10 cellular contexts compared by ENCODE assay signal in genomic region chr11:61162092-61162935, GRCh38. TPM values are rescaled to one million over a fixed set of nuclear protein-coding genes. Genes with fewer than 3 reads are reported as not detected.
DNase-seq lines count a peak whose midpoint lies in the region; ATAC-seq, FAIRE-seq and TF ChIP-seq lines count a peak whose summit lies in the region.
"Had no signal": no experiment of that assay in that cellular context is flagged by ENCODE, and none has a peak within 500 bp of the region (broad histone marks: within the 10 kb centered on the region; RNA-seq: fewer than 3 reads in every experiment).

No MANE protein-coding gene starts in this region.

- H3K4me1 Mint-ChIP-seq in activated CD4-positive, alpha-beta memory T cell treated with anti-CD3 and anti-CD28 coated beads for 36 hours (ENCODE audit: low read depth) = peaks cover 55% of the 10 kb centered on the region

- H3K36me3 ChIP-seq in pancreas = no peaks in the 10 kb centered on the region

- POLR2A ChIA-PET in activated CD4-positive, alpha-beta memory T cell treated with anti-CD3 and anti-CD28 coated beads for 36 hours (lab: Charles Lee) = no interaction called here

- TF ChIP-seq CTCF in fibroblast of pulmonary artery (IDR thresholded peaks at IDR 0.05; ENCODE audit: low read length, missing control alignments) (no peak), pancreas (IDR thresholded peaks at IDR 0.05) (no peak)

- no peaks in the 10 kb centered on the region for H3K9me3 ChIP-seq in pancreas

- H3K4me3 ChIP-seq in fibroblast of pulmonary artery (replicated peaks; ENCODE audit: low read depth, low read length) = peak overlapping the region; percentile 79
- peak overlapping the region; percentile 56 to 89 (median 78) for H3K4me3 ChIP-seq in pancreas

- peaks cover 1% of the 10 kb centered on the region for H3K36me3 Mint-ChIP-seq in activated CD4-positive, alpha-beta memory T cell treated with anti-CD3 and anti-CD28 coated beads for 36 hours

- intact Hi-C loops in activated CD4-positive, alpha-beta memory T cell treated with anti-CD3 and anti-CD28 coated beads for 36 hours (cut with micrococcal nuclease) = loop anchor here (10.0 kb wide), 1 partner anchor 318 kb away; the partner anchor contains the start of gene CCDC86
- intact Hi-C loops in pancreas (cut with DNase I) = no loop called here

- H3K27me3 ChIP-seq in pancreas = no peaks in the 10 kb centered on the region

- peak overlapping the region; percentile 89 to 99 (median 96) for H3K27ac ChIP-seq in pancreas

- H3K4me1 ChIP-seq in pancreas = peaks cover 12 to 44% (median 14%) of the 10 kb centered on the region in 3 donors

- peak overlapping the region; percentile 85 for H3K4me3 Mint-ChIP-seq in activated CD4-positive, alpha-beta memory T cell treated with anti-CD3 and anti-CD28 coated beads for 36 hours

- H3K9me3 Mint-ChIP-seq in activated CD4-positive, alpha-beta memory T cell treated with anti-CD3 and anti-CD28 coated beads for 36 hours = no peaks in the 10 kb centered on the region

- DNase-seq in NCI-H82 (lab: John Stamatoyannopoulos, UW) (peak; percentile 78), NCI-H82 treated with DMSO at 0.1 percent for 48 hours (lab: John Stamatoyannopoulos, UW; ENCODE audit: unreplicated experiment) (no peak), NCI-H1436 (lab: John Stamatoyannopoulos, UW) (peak; percentile 49), fibroblast of pulmonary artery (ENCODE audit: low read depth) (peak; percentile 40), pancreas (peak in 3 of 6 donors; percentile 29 to 59 (median 59)), NCI-H187 treated with DMSO at 0.1 percent for 48 hours (lab: John Stamatoyannopoulos, UW) (no peak)
- peak; percentile 56 for DNase-seq in activated CD4-positive, alpha-beta memory T cell treated with anti-CD3 and anti-CD28 coated beads for 36 hours
- DNase-seq in activated CD4-positive, CD25-positive, alpha-beta regulatory T cell treated with anti-CD3 and anti-CD28 coated beads, Interleukin-2, amount 50 U/mL, for 72 hours = no peak

- peaks cover 2% of the 10 kb centered on the region for H3K27me3 Mint-ChIP-seq in activated CD4-positive, alpha-beta memory T cell treated with anti-CD3 and anti-CD28 coated beads for 36 hours

- peak; percentile 17 to 54 (median 36) for ATAC-seq in pancreas

- FAIRE-seq in pancreas (lab: Jason Lieb, UNC) = no peak
- FAIRE-seq: colon, G401.6 had no signal

- CTCF ChIA-PET in activated CD4-positive, alpha-beta memory T cell treated with anti-CD3 and anti-CD28 coated beads for 36 hours (lab: Charles Lee) = interaction anchor here (1.0 kb wide), 1 partner anchor 26 kb away, joined by 3 read pairs; no protein-coding TSS in a partner anchor

- WGBS in pancreas, 2 donors = 61 to 62% methylated on average over 8 of the region's 8 CpGs

- H3K27ac Mint-ChIP-seq in activated CD4-positive, alpha-beta memory T cell treated with anti-CD3 and anti-CD28 coated beads for 36 hours = peak overlapping the region; percentile 94

RNA-seq across cellular contexts. Expression of gene VPS37C, which starts 1.1 kb away (rescaled TPM):
- 1 to 10 TPM; 9.0 TPM for total RNA-seq in activated CD4-positive, alpha-beta memory T cell treated with anti-CD3 and anti-CD28 coated beads for 36 hours
- 10 to 100 TPM; 12.1 to 25.7 (median 17.5) TPM for total RNA-seq in pancreas
- polyA plus RNA-seq in pancreas = 10 to 100 TPM; 15.0 to 16.3 TPM

RNA-seq across cellular contexts. Expression of gene PGA3, which starts 41.0 kb away (rescaled TPM):
- total RNA-seq in activated CD4-positive, alpha-beta memory T cell treated with anti-CD3 and anti-CD28 coated beads for 36 hours = not detected
- total RNA-seq in pancreas = under 1 TPM in 2 of 6 donors, not detected in 4; 0.08 to 0.13 TPM
- 1 to 10 TPM in 1 of 2 donors, under 1 TPM in 1; 0.34 to 7.4 TPM for polyA plus RNA-seq in pancreas

RNA-seq across cellular contexts. Expression of gene PGA4, which starts 59.8 kb away (rescaled TPM):
- not detected for total RNA-seq in activated CD4-positive, alpha-beta memory T cell treated with anti-CD3 and anti-CD28 coated beads for 36 hours
- 1 to 10 TPM in 4 of 6 donors, under 1 TPM in 1, not detected in 1; 0.16 to 2.9 (median 2.2) TPM for total RNA-seq in pancreas
- 1 to 10 TPM in 1 of 2 donors, under 1 TPM in 1; 0.95 to 4.6 TPM for polyA plus RNA-seq in pancreas

Comparison
In these comparisons a context has a peak if more than half of its experiments do, and no peak if none do; other contexts are left out.
1. DNase-seq: peak in NCI-H82 (single experiment), NCI-H1436 (single experiment), activated CD4-positive, alpha-beta memory T cell treated with anti-CD3 and anti-CD28 coated beads for 36 hours (single experiment) and fibroblast of pulmonary artery (single experiment); none in NCI-H82 treated with DMSO at 0.1 percent for 48 hours (single experiment), NCI-H187 treated with DMSO at 0.1 percent for 48 hours (single experiment) and activated CD4-positive, CD25-positive, alpha-beta regulatory T cell treated with anti-CD3 and anti-CD28 coated beads, Interleukin-2, amount 50 U/mL, for 72 hours (single experiment).